In genomic region chr19:43682269-43682668, GRCh38 we compare ENCODE assay signal across 4 cellular contexts. TPM values are rescaled to one million over a fixed set of nuclear protein-coding genes. Genes with fewer than 3 reads are reported as not detected.
"Had no signal": no experiment of that assay in that cellular context is flagged by ENCODE, and none has a peak within 500 bp of the region (broad histone marks: within the 10 kb centered on the region; RNA-seq: fewer than 3 reads in every experiment).

No MANE protein-coding gene starts in this region.

RNA-seq across cellular contexts. Expression of gene IRGC, which starts 33.6 kb away (rescaled TPM):
- total RNA-seq: LHCN-M2, M059J, MCF 10A, NCI-H460 had no signal
